8 cellular contexts compared by ENCODE assay signal in the genomic region with DNA sequence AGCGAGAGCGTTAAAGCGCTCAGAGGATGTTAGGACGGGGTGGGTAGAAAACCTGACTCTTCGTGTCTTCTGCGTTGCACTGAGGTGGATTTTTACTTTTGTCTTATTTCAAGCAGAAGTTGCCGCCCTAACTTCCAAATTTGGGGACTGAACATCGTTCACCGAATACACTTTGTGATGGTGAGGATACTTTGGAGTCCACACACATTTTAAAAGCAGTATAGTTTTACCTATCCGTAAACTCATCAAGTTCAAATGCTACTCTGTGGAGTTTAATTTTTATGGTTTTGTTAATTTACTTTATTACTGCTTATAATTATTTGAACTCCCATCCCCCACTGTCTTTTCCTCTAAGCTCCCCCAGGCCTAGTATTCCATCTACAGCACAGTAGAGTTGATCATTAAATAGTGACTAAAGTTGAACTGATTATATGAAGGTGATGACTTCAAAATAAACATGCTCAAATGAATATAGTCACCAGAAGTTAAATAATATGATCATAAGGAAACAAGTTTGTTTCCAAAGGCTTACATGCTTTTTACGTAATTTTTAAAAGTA. TPM values are rescaled to one million over a fixed set of nuclear protein-coding genes. Genes with fewer than 3 reads are reported as not detected.
DNase-seq lines count a peak whose midpoint lies in the region; ATAC-seq, FAIRE-seq and TF ChIP-seq lines count a peak whose summit lies in the region.

No MANE protein-coding gene starts in this region.

- ATAC-seq in pancreas (no peak), HG02759 (IDR thresholded peaks at IDR 0.05; ENCODE audit: unreplicated experiment) (no peak)

- TF ChIP-seq CTCF in Peyer's patch (IDR thresholded peaks at IDR 0.05), result no peak
- TF ChIP-seq CTCF in epithelial cell of esophagus (IDR thresholded peaks at IDR 0.05; ENCODE audit: insufficient read depth, low read depth, low read length, missing control alignments), result no peak
- no peak for TF ChIP-seq CTCF in pancreas (IDR thresholded peaks at IDR 0.05)

- DNase-seq in ELR (ENCODE audit: low read depth), result peak; percentile 18
- DNase-seq in Peyer's patch, result no peak
- no peak for DNase-seq in epithelial cell of esophagus (ENCODE audit: low read depth)
- no peak for DNase-seq in pancreas
- DNase-seq in stimulated activated CD8-positive, alpha-beta memory T cell treated with anti-CD3 and anti-CD28 coated beads, Interleukin-4, amount 100 ng/mL, for 48 hours, result no peak
- DNase-seq in SK-N-DZ (ENCODE audit: low spot score), result no peak
- no peak for DNase-seq in activated effector memory CD4-positive, alpha-beta T cell treated with Interleukin-2 at 50 U/mL for 16 hours

- TF ChIP-seq POLR2A in Peyer's patch (IDR thresholded peaks at IDR 0.05), result no peak

- intact Hi-C loops in pancreas (cut with DNase I), result no loop called here

- H3K9me3 ChIP-seq in Peyer's patch (no peaks in the 10 kb centered on the region), pancreas (no peaks in the 10 kb centered on the region)

- H3K36me3 ChIP-seq in Peyer's patch (peaks cover 0 to 18% (median 0%) of the 10 kb centered on the region in 3 donors), pancreas (no peaks in the 10 kb centered on the region)

- H3K27me3 ChIP-seq in Peyer's patch (no peaks in the 10 kb centered on the region), pancreas (no peaks in the 10 kb centered on the region)

- 14 to 17% methylated on average over 11 of the region's 11 CpGs for WGBS in pancreas, 2 donors

- peak overlapping the region; percentile 90 to 96 (median 95) for H3K27ac ChIP-seq in Peyer's patch
- peak overlapping the region; percentile 97 to 98 (median 98) for H3K27ac ChIP-seq in pancreas

- H3K4me3 ChIP-seq in Peyer's patch, result peak overlapping the region; percentile 73 to 98 (median 92)
- H3K4me3 ChIP-seq in epithelial cell of esophagus (ENCODE audit: low read length), result peak overlapping the region; percentile 60
- H3K4me3 ChIP-seq in pancreas, result peak overlapping the region; percentile 63 to 91 (median 77)

- FAIRE-seq in pancreas (lab: Jason Lieb, UNC), result peak; percentile 81

- H3K4me1 ChIP-seq in Peyer's patch, result peaks cover 0 to 11% (median 0%) of the 10 kb centered on the region in 4 donors
- peaks cover 0 to 6% (median 5%) of the 10 kb centered on the region in 3 donors for H3K4me1 ChIP-seq in pancreas

RNA-seq across cellular contexts. Expression of gene EOGT, which starts 0.6 kb away (rescaled TPM):
- 10 to 100 TPM; 11.4 to 38.0 (median 17.8) TPM for total RNA-seq in Peyer's patch
- total RNA-seq in pancreas, result 10 to 100 TPM in 4 of 6 donors, 1 to 10 TPM in 2; 7.6 to 12.9 (median 10.8) TPM
- polyA plus RNA-seq in pancreas, result 10 to 100 TPM; 16.9 to 19.3 TPM
- polyA plus RNA-seq in SK-N-DZ (2014; cell fraction: cytosol; rRNA removed), result 5.8 and 11.1 TPM in 2 replicates
- 7.2 and 14.8 TPM in 2 replicates for polyA plus RNA-seq in SK-N-DZ (2014; cell fraction: nucleus; rRNA removed)

RNA-seq across cellular contexts. Expression of gene TMF1, which starts 38.0 kb away (rescaled TPM):
- total RNA-seq in Peyer's patch, result 10 to 100 TPM; 36.8 to 49.5 (median 47.1) TPM
- 10 to 100 TPM; 15.2 to 25.9 (median 18.1) TPM for total RNA-seq in pancreas
- 10 to 100 TPM in 1 of 2 donors, 1 to 10 TPM in 1; 5.7 to 10.7 TPM for polyA plus RNA-seq in pancreas
- 5.4 and 5.9 TPM in 2 replicates for polyA plus RNA-seq in SK-N-DZ (2014; cell fraction: cytosol; rRNA removed)
- 6.0 and 6.9 TPM in 2 replicates for polyA plus RNA-seq in SK-N-DZ (2014; cell fraction: nucleus; rRNA removed)
